25 cellular contexts compared by ENCODE assay signal in the genomic region with DNA sequence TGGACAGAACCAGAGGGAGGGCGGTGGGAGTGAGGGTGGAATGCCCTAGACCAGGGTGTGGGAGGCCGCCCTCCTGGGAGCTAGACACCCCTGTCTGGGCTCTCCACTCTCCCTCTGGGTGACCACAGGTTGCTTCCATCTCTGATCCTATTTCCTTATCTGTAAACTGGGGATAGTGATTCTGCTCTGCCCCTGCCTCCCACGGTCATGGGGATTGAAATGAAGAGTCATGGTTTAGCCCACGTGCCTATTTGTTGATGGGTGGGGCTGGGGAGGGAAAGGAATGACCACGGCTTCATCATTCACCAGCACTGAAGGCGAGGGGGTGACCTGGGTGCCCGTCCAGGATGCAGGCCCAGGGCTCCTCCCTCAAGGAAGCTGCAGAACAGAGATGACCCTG.
"Had no signal": no experiment of that assay in that cellular context is flagged by ENCODE, and none has a peak within 500 bp of the region (broad histone marks: within the 10 kb centered on the region; RNA-seq: fewer than 3 reads in every experiment).

No MANE protein-coding gene starts in this region.

- H3K9me3 ChIP-seq: pancreas, prostate gland, right lobe of liver, sigmoid colon, stomach, thoracic aorta, thyroid gland, tibial nerve, upper lobe of left lung, vagina had no signal

- H3K27me3 ChIP-seq: pancreas, right lobe of liver, thyroid gland, tibial nerve, upper lobe of left lung, vagina had no signal

- DNase-seq: naive thymus-derived CD8-positive, alpha-beta T cell; nephron progenitor cell; occipital lobe; pancreas; retina; right lobe of liver; sigmoid colon; small intestine; stimulated activated CD4-positive, alpha-beta T cell treated with anti-CD3 and anti-CD28 coated beads, Interleukin-15, amount 100 ng/mL, for 24 hours; stimulated activated CD4-positive, alpha-beta T cell treated with anti-CD3 and anti-CD28 coated beads, Interleukin-2, amount 100 ng/mL, for 24 hours; stimulated activated CD4-positive, alpha-beta T cell treated with anti-CD3 and anti-CD28 coated beads, Interleukin-2, amount 100 ng/mL, for 48 hours; stimulated activated CD4-positive, alpha-beta T cell treated with anti-CD3 and anti-CD28 coated beads, Interleukin-4, amount 100 ng/mL, for 24 hours; stimulated activated naive B cell treated with anti-CD40 and anti-IgM and Interleukin-4, amounts not matched to agents 10 μg/mL and 1 μg/mL and 100 μg/mL, for 72 hours; stimulated activated naive CD4-positive, alpha-beta T cell treated with Interleukin-2 at 50 U/mL for 16 hours; stomach; thyroid gland; trophoblast cell; upper lobe of left lung had no signal

- H3K4me3 ChIP-seq: pancreas, prostate gland, right lobe of liver, sigmoid colon, stomach, thoracic aorta, thyroid gland, tibial nerve, upper lobe of left lung, vagina had no signal

- H3K27ac ChIP-seq: pancreas, prostate gland, right lobe of liver, sigmoid colon, stomach, thoracic aorta, thyroid gland, tibial nerve, upper lobe of left lung, vagina had no signal

- H3K4me1 ChIP-seq: pancreas, prostate gland, right lobe of liver, thyroid gland, tibial nerve, upper lobe of left lung, vagina had no signal

- ATAC-seq: naive thymus-derived CD8-positive, alpha-beta T cell; pancreas; right cardiac atrium; right lobe of liver; stimulated activated effector memory CD8-positive, alpha-beta T cell treated with anti-CD3 and anti-CD28 coated beads, Interleukin-12 subunit alpha, Interleukin-12 subunit beta, amount 100 ng/mL, for 72 hours; stimulated activated naive B cell treated with anti-CD40 and anti-IgM and Interleukin-4, amounts not matched to agents 10 μg/mL and 1 μg/mL and 100 μg/mL, for 72 hours had no signal

- H3K36me3 ChIP-seq: pancreas, prostate gland, right lobe of liver, sigmoid colon, stomach, thoracic aorta, thyroid gland, tibial nerve, upper lobe of left lung, vagina had no signal

- FAIRE-seq: pancreas, small intestine, urothelium cell line had no signal
